Comparison of ENCODE assay signal across 12 cellular contexts in genomic region chr3:32443471-32443870, GRCh38. TPM values are rescaled to one million over a fixed set of nuclear protein-coding genes. Genes with fewer than 3 reads are reported as not detected.
DNase-seq lines count a peak whose midpoint lies in the region; ATAC-seq and TF ChIP-seq lines count a peak whose summit lies in the region.
"Had no signal": no experiment of that assay in that cellular context is flagged by ENCODE, and none has a peak within 500 bp of the region (broad histone marks: within the 10 kb centered on the region; RNA-seq: fewer than 3 reads in every experiment).

No MANE protein-coding gene starts in this region.

- DNase-seq in GM04503 (ENCODE audit: low read depth) (peak; percentile 38), RPMI7951 (ENCODE audit: low read depth) (peak; percentile 49), dedifferentiated amniotic fluid mesenchymal stem cell (ENCODE audit: extremely low spot score) (peak; percentile 24), osteoblast (ENCODE audit: insufficient read length, low spot score, missing footprints) (peak; percentile 61), 8988T (no peak), NOMO-1 treated with DMSO at 0.1 percent for 48 hours (lab: John Stamatoyannopoulos, UW; ENCODE audit: unreplicated experiment) (no peak)
- DNase-seq: activated CD4-positive, alpha-beta T cell treated with anti-CD3 and anti-CD28 coated beads, Interleukin-2, amount 50 U/mL, for 48 hours; colonic mucosa; NCI-H2081; ovary had no signal

- H2AFZ ChIP-seq in osteoblast (ENCODE audit: low read length) = no peak overlapping the region

- H4K20me1 ChIP-seq in osteoblast (ENCODE audit: insufficient read depth, low read length) = no peaks in the 10 kb centered on the region

- no peak for ATAC-seq in HG02884 (IDR thresholded peaks at IDR 0.05; ENCODE audit: unreplicated experiment)

- peak overlapping the region; percentile 51 for H3K27ac ChIP-seq in osteoblast (ENCODE audit: low read depth, low read length)
- H3K27ac ChIP-seq: colonic mucosa, ovary, Peyer's patch had no signal

- peaks cover 12% of the 10 kb centered on the region for H3K4me1 ChIP-seq in osteoblast (ENCODE audit: insufficient read depth, low read length)
- H3K4me1 ChIP-seq: colonic mucosa had no signal

- H3K9me3 ChIP-seq in osteoblast (ENCODE audit: low read depth, low read length) = no peaks in the 10 kb centered on the region
- H3K9me3 ChIP-seq: colonic mucosa, ovary, Peyer's patch had no signal

- peaks cover 8% of the 10 kb centered on the region for H3K79me2 ChIP-seq in osteoblast (ENCODE audit: insufficient read depth, low read length)

- no peak overlapping the region for H3K4me3 ChIP-seq in osteoblast (ENCODE audit: insufficient read depth, low read length)
- H3K4me3 ChIP-seq: colonic mucosa, ovary, Peyer's patch had no signal

- no peaks in the 10 kb centered on the region for H3K27me3 ChIP-seq in osteoblast (ENCODE audit: insufficient read depth, low read length)
- H3K27me3 ChIP-seq: colonic mucosa, ovary, Peyer's patch had no signal

- peak overlapping the region; percentile 7 for H3K4me2 ChIP-seq in osteoblast (ENCODE audit: insufficient read depth, low read length)

- TF ChIP-seq CTCF in osteoblast (IDR thresholded peaks at IDR 0.05; ENCODE audit: extremely low read depth, low read depth, low read length) = no peak

- H3K36me3 ChIP-seq in osteoblast (ENCODE audit: insufficient read depth, low read length) = no peaks in the 10 kb centered on the region
- H3K36me3 ChIP-seq: colonic mucosa, ovary, Peyer's patch had no signal

RNA-seq across cellular contexts. Expression of gene CMTM7, which starts 51.8 kb away (rescaled TPM):
- 24.5 and 26.2 TPM in 2 replicates for total RNA-seq in RPMI7951 (2014; rRNA removed; shearing (Covaris generic))
- 7.2 and 10.0 TPM in 2 replicates for total RNA-seq in osteoblast

RNA-seq across cellular contexts. Expression of gene CMTM6, which starts 59.2 kb away (rescaled TPM):
- total RNA-seq in RPMI7951 (2014; rRNA removed; shearing (Covaris generic)) = 203 and 270 TPM in 2 replicates
- 102 and 141 TPM in 2 replicates for total RNA-seq in osteoblast

Comparison
In these comparisons a context has a peak if more than half of its experiments do, and no peak if none do; other contexts are left out.
1. DNase-seq: peak in GM04503 (single experiment), RPMI7951 (single experiment), dedifferentiated amniotic fluid mesenchymal stem cell (single experiment) and osteoblast (single experiment); none in 8988T (single experiment) and NOMO-1 treated with DMSO at 0.1 percent for 48 hours (single experiment).